Comparison of ENCODE assay signal across 1 cellular context in the genomic region with DNA sequence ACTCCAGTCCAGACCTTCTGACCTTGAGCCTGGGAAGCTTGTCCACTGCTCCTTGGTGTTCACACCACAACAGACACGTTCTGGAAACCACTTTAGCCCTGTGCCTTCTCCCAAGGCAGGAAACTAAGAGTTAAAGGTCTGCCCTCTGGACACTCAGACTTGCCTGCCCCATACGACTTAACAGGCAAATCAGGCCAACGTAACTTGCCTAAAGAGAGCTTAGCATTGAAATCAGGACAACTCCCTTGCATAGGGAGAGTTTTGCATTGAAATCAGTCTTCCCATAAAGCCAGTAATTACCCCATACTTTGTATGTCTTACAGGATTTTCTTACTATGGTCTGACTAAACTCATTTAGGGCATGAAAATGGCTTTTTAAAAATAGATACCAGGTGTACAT.
TF ChIP-seq lines count a peak whose summit lies in the region.

No MANE protein-coding gene starts in this region.

TF ChIP-seq in IMR-90, 13 proteins besides CTCF, POLR2A, EP300 and RAD21 (continued from another document):
- no peak for TF ChIP-seq NFE2L2 (IDR thresholded peaks at IDR 0.05; ENCODE audit: low read depth, low read length)
- no peak for TF ChIP-seq CEBPB (IDR thresholded peaks at IDR 0.05; ENCODE audit: low read depth, low read length)
- TF ChIP-seq MAFK (IDR thresholded peaks at IDR 0.05; ENCODE audit: low read depth, low read length) = no peak
- no peak for TF ChIP-seq MXI1 (IDR thresholded peaks at IDR 0.05; ENCODE audit: borderline replicate concordance, low read depth, low read length)
